ENCODE assay signal across 12 cellular contexts in genomic region chr11:2303627-2304155, GRCh38. TPM values are rescaled to one million over a fixed set of nuclear protein-coding genes. Genes with fewer than 3 reads are reported as not detected.
A peak's percentile ranks its signal among the peaks of the same experiment; 100 is the strongest.
DNase-seq lines count a peak whose midpoint lies in the region; ATAC-seq and TF ChIP-seq lines count a peak whose summit lies in the region.
"Had no signal": no experiment of that assay in that cellular context is flagged by ENCODE, and none has a peak within 500 bp of the region (broad histone marks: within the 10 kb centered on the region; RNA-seq: fewer than 3 reads in every experiment).

No MANE protein-coding gene starts in this region.

- ATAC-seq in T-cell (replicated peaks in 1 of 4) (no peak), Right ventricle myocardium inferior (peak; percentile 51), HG02763 (IDR thresholded peaks at IDR 0.05; ENCODE audit: unreplicated experiment) (no peak), GM21825 (IDR thresholded peaks at IDR 0.05; ENCODE audit: unreplicated experiment) (no peak)
- ATAC-seq in naive thymus-derived CD8-positive, alpha-beta T cell = no peak
- ATAC-seq: psoas muscle had no signal

- H3K4me3 Mint-ChIP-seq in CD14-positive monocyte (peak overlapping the region; percentile 88 to 96), T-cell (peak overlapping the region; percentile 89 to 98 (median 92))
- peak overlapping the region; percentile 91 to 98 (median 94) for H3K4me3 Mint-ChIP-seq in naive thymus-derived CD8-positive, alpha-beta T cell

- POLR2A ChIA-PET in T-cell (lab: Charles Lee) = no interaction called here
- POLR2A ChIA-PET in naive thymus-derived CD8-positive, alpha-beta T cell (lab: Charles Lee) = interaction anchor here (1.2 to 10.9 kb wide), 9 partner anchors 7 to 116 kb away, joined by 5 to 113 read pairs (median 19); partner anchors contain the start of genes ASCL2 and TSSC4

- H3K9me3 Mint-ChIP-seq in CD14-positive monocyte (no peaks in the 10 kb centered on the region), T-cell (no peaks in the 10 kb centered on the region)
- no peaks in the 10 kb centered on the region for H3K9me3 Mint-ChIP-seq in naive thymus-derived CD8-positive, alpha-beta T cell

- H3K4me1 Mint-ChIP-seq in CD14-positive monocyte = peaks cover 65% of the 10 kb centered on the region
- peaks cover 48 to 70% (median 70%) of the 10 kb centered on the region in 3 donors for H3K4me1 Mint-ChIP-seq in T-cell
- peaks cover 34 to 72% (median 61%) of the 10 kb centered on the region in 4 donors for H3K4me1 Mint-ChIP-seq in naive thymus-derived CD8-positive, alpha-beta T cell

- DNase-seq in CD14-positive monocyte (ENCODE audit: low spot score) (peak; percentile 45), T-cell (no peak), Right ventricle myocardium inferior (ENCODE audit: missing footprints) (no peak), posterior vena cava (ENCODE audit: low spot score) (no peak), AG08396 (ENCODE audit: low spot score) (no peak)
- DNase-seq in naive thymus-derived CD8-positive, alpha-beta T cell = no peak
- DNase-seq: effector CD8-positive, alpha-beta T cell; KG1 had no signal

- H3K27me3 Mint-ChIP-seq in CD14-positive monocyte (ENCODE audit: low read depth in 3 of 3) = peaks cover 0 to 2% (median 0%) of the 10 kb centered on the region in 3 donors
- H3K27me3 Mint-ChIP-seq in T-cell = no peaks in the 10 kb centered on the region
- no peaks in the 10 kb centered on the region for H3K27me3 Mint-ChIP-seq in naive thymus-derived CD8-positive, alpha-beta T cell

- intact Hi-C loops in CD14-positive monocyte (cut with micrococcal nuclease) (loop anchor here (2.0 to 10.0 kb wide), 5 partner anchors 36 to 581 kb away; partner anchors contain the start of gene CDKN1C (in 1 of the 2)), Right ventricle myocardium inferior (cut with DNase I) (loop anchor here (1.0 to 10.0 kb wide), 3 partner anchors 72 to 591 kb away; partner anchors contain the start of gene TSSC4), posterior vena cava (cut with DNase I) (loop anchor here (1.0 to 10.0 kb wide), 5 partner anchors 109 to 591 kb away; partner anchors contain the start of gene CDKN1C (in 1 of the 2))

- no peak for TF ChIP-seq CTCF in CD14-positive monocyte (IDR thresholded peaks at IDR 0.05)

- H3K27ac Mint-ChIP-seq in CD14-positive monocyte (peak overlapping the region in 6 of 7 donors; percentile 87 to 96 (median 94)), T-cell (peak overlapping the region; percentile 96 to 99)
- peak overlapping the region; percentile 34 to 96 (median 92) for H3K27ac Mint-ChIP-seq in naive thymus-derived CD8-positive, alpha-beta T cell

- CTCF ChIA-PET in T-cell (lab: Charles Lee) = interaction anchor here (0.6 to 4.4 kb wide), 4 partner anchors 116 to 1578 kb away, joined by 3 to 42 read pairs (median 10); no protein-coding TSS in a partner anchor

- H3K36me3 Mint-ChIP-seq in CD14-positive monocyte (peaks cover 11 to 26% of the 10 kb centered on the region in 2 donors), T-cell (no peaks in the 10 kb centered on the region)
- H3K36me3 Mint-ChIP-seq in naive thymus-derived CD8-positive, alpha-beta T cell = peaks cover 0 to 4% (median 4%) of the 10 kb centered on the region in 3 donors

RNA-seq across cellular contexts. Expression of gene TSPAN32, which starts 1.9 kb away (rescaled TPM):
- 10 to 100 TPM; 34.8 to 82.5 TPM for polyA plus RNA-seq in CD14-positive monocyte
- total RNA-seq in T-cell (100 to 1,000 TPM in 2 of 5 donors, 10 to 100 TPM in 3; 66.9 to 185 (median 92.3) TPM), Right ventricle myocardium inferior (15.0 TPM), posterior vena cava (1 to 10 TPM in 1 of 2 donors, under 1 TPM in 1; 0.76 to 3.6 TPM)
- total RNA-seq in naive thymus-derived CD8-positive, alpha-beta T cell = 100 to 1,000 TPM; 158 to 171 TPM
- 100 to 1,000 TPM in 1 of 3 donors, 10 to 100 TPM in 2; 58.5 to 124 (median 96.6) TPM for polyA plus RNA-seq in naive thymus-derived CD8-positive, alpha-beta T cell
- total RNA-seq: NCI-H460 had no signal

RNA-seq across cellular contexts. Expression of gene C11orf21, which starts 2.0 kb away (rescaled TPM):
- 10 to 100 TPM; 10.8 to 13.1 TPM for polyA plus RNA-seq in CD14-positive monocyte
- 100 to 1,000 TPM in 2 of 5 donors, 10 to 100 TPM in 3; 62.3 to 133 (median 88.9) TPM for total RNA-seq in T-cell
- 47.1 TPM for total RNA-seq in Right ventricle myocardium inferior
- total RNA-seq in naive thymus-derived CD8-positive, alpha-beta T cell = 100 to 1,000 TPM; 113 to 115 TPM
- 10 to 100 TPM; 13.6 to 20.2 (median 20.2) TPM for polyA plus RNA-seq in naive thymus-derived CD8-positive, alpha-beta T cell
- total RNA-seq in posterior vena cava = 1 to 10 TPM; 1.3 to 1.8 TPM
- total RNA-seq: NCI-H460 had no signal

RNA-seq across cellular contexts. Expression of gene ASCL2, which starts 33.3 kb away (rescaled TPM):
- 10 to 100 TPM in 1 of 2 donors, 1 to 10 TPM in 1; 8.3 to 11.4 TPM for polyA plus RNA-seq in CD14-positive monocyte
- 1 to 10 TPM in 1 of 5 donors, under 1 TPM in 4; 0.29 to 1.3 (median 0.51) TPM for total RNA-seq in T-cell
- 0.24 TPM for total RNA-seq in Right ventricle myocardium inferior
- total RNA-seq in naive thymus-derived CD8-positive, alpha-beta T cell = under 1 TPM in 1 of 2 experiments, not detected in 1; 0.19 TPM
- 1 to 10 TPM in 1 of 3 donors, under 1 TPM in 1, not detected in 1; 0.23 to 2.8 TPM for polyA plus RNA-seq in naive thymus-derived CD8-positive, alpha-beta T cell
- under 1 TPM; 0.43 to 0.69 TPM for total RNA-seq in posterior vena cava
- total RNA-seq: NCI-H460, psoas muscle had no signal

Comparison
In these comparisons a context has a peak if more than half of its experiments do, and no peak if none do; other contexts are left out.
1. RNA of gene C11orf21, which starts 2.0 kb away (total RNA-seq): 113 to 115 TPM in naive thymus-derived CD8-positive, alpha-beta T cell, 62.3 to 133 TPM in T-cell and 47.1 TPM in Right ventricle myocardium inferior (single experiment); 1.3 to 1.8 TPM in posterior vena cava; every median in the first group is over 10 times any median in the second.
2. Peak in every context shown above with its lines, with median percentiles within 50 percentile points of each other: H3K27ac Mint-ChIP-seq and H3K4me3 Mint-ChIP-seq.